ENCODE assay signal across 11 cellular contexts in genomic region chr19:17183271-17183757, GRCh38. TPM values are rescaled to one million over a fixed set of nuclear protein-coding genes. Genes with fewer than 3 reads are reported as not detected.
DNase-seq lines count a peak whose midpoint lies in the region; ATAC-seq, FAIRE-seq and TF ChIP-seq lines count a peak whose summit lies in the region.
"Had no signal": no experiment of that assay in that cellular context is flagged by ENCODE, and none has a peak within 500 bp of the region (broad histone marks: within the 10 kb centered on the region; RNA-seq: fewer than 3 reads in every experiment).

No MANE protein-coding gene starts in this region.

- no peaks in the 10 kb centered on the region for H3K9me3 Mint-ChIP-seq in activated naive CD8-positive, alpha-beta T cell (ENCODE audit: low read depth)

- H3K4me1 Mint-ChIP-seq in activated naive CD8-positive, alpha-beta T cell (ENCODE audit: low read depth) = peaks cover 21% of the 10 kb centered on the region

- no peak for ATAC-seq in GM21825 (IDR thresholded peaks at IDR 0.05; ENCODE audit: unreplicated experiment)

- FAIRE-seq in GM12891 (lab: Jason Lieb, UNC) = peak; percentile 96
- FAIRE-seq: endometrium, islet of Langerhans had no signal

- H3K9me3 ChIP-seq in Peyer's patch (no peaks in the 10 kb centered on the region), spleen (no peaks in the 10 kb centered on the region)

- no peak for TF ChIP-seq CTCF in Peyer's patch (IDR thresholded peaks at IDR 0.05)
- no peak for TF ChIP-seq CTCF in spleen (IDR thresholded peaks at IDR 0.05 in 8 of 11, conservative IDR thresholded peaks at IDR 0.05 in 3 of 11)

- H3K4me1 ChIP-seq in Peyer's patch (peaks cover 0 to 5% (median 4%) of the 10 kb centered on the region in 4 donors), spleen (peaks cover 0 to 42% (median 27%) of the 10 kb centered on the region in 6 donors)

- peak overlapping the region; percentile 98 for H3K27ac Mint-ChIP-seq in activated naive CD8-positive, alpha-beta T cell

- H3K4me3 Mint-ChIP-seq in activated naive CD8-positive, alpha-beta T cell = peak overlapping the region; percentile 83

- intact Hi-C loops in spleen (cut with DNase I; ENCODE audit: low total_unique reads) = no loop called here

- H3K27me3 ChIP-seq in Peyer's patch = no peaks in the 10 kb centered on the region
- H3K27me3 ChIP-seq in spleen (replicated peaks in 1 of 7) = no peaks in the 10 kb centered on the region

- TF ChIP-seq POLR2A in GM12891 (IDR thresholded peaks at IDR 0.05; ENCODE audit: low read depth, low read length) (no peak; the same call in 1 of the 2 replicates), Peyer's patch (IDR thresholded peaks at IDR 0.05) (no peak), spleen (IDR thresholded peaks at IDR 0.05) (no peak)

- H3K36me3 ChIP-seq in Peyer's patch (peaks cover 0 to 74% (median 0%) of the 10 kb centered on the region in 3 donors), spleen (peaks cover 0 to 100% (median 76%) of the 10 kb centered on the region in 6 donors)

- H3K27ac ChIP-seq in Peyer's patch (peak overlapping the region in 3 of 4 donors; percentile 42 to 81 (median 54)), spleen (peak overlapping the region; percentile 71 to 86 (median 81))

- DNase-seq in GM12891 (ENCODE audit: insufficient read length, low spot score) (no peak), Peyer's patch (peak in 1 of 3 donors; percentile 31), spleen (peak; percentile 85), hypothalamus (lab: John Stamatoyannopoulos, UW) (no peak), amygdala (lab: John Stamatoyannopoulos, UW) (no peak), epidermal melanocyte (ENCODE audit: insufficient read length, low spot score) (no peak)
- DNase-seq: MM.1S had no signal

- H3K27me3 Mint-ChIP-seq in activated naive CD8-positive, alpha-beta T cell = no peaks in the 10 kb centered on the region

- H3K4me3 ChIP-seq in Peyer's patch (peak overlapping the region in 1 of 4 donors; percentile 33), spleen (peak overlapping the region in 5 of 8 donors; percentile 16 to 52 (median 20))

- 26 to 48% (median 38%) methylated on average over 14 of the region's 14 CpGs for WGBS in spleen, 5 donors

- no peaks in the 10 kb centered on the region for H3K36me3 Mint-ChIP-seq in activated naive CD8-positive, alpha-beta T cell

TF ChIP-seq in GM12891, 5 proteins besides CTCF, POLR2A, EP300 and RAD21:
- TF ChIP-seq PAX5 (IDR thresholded peaks at IDR 0.05; ENCODE audit: insufficient read depth, low read length, severe bottlenecking) = no peak
- TF ChIP-seq POLR2AphosphoS5 (IDR thresholded peaks at IDR 0.05; ENCODE audit: low read depth, low read length) = no peak
- no peak for TF ChIP-seq SPI1 (IDR thresholded peaks at IDR 0.05; ENCODE audit: low read depth, low read length)
- no peak for TF ChIP-seq POU2F2 (IDR thresholded peaks at IDR 0.05; ENCODE audit: low read depth, low read length)
- no peak for TF ChIP-seq TAF1 (IDR thresholded peaks at IDR 0.05; ENCODE audit: low read depth, low read length)

RNA-seq across cellular contexts. Expression of gene USE1, which starts 31.8 kb away (rescaled TPM):
- 30.4 TPM for polyA plus RNA-seq in GM12891 (2012; ENCODE audit: low read depth, missing spikeins)
- total RNA-seq in Peyer's patch (10 to 100 TPM in 3 of 4 donors, 1 to 10 TPM in 1; 7.7 to 13.6 (median 11.2) TPM), spleen (10 to 100 TPM; 17.2 to 30.4 (median 25.9) TPM)
- polyA plus RNA-seq in spleen = 10 to 100 TPM; 65.1 to 74.4 (median 65.4) TPM

RNA-seq across cellular contexts. Expression of gene OCEL1, which starts 42.7 kb away (rescaled TPM):
- polyA plus RNA-seq in GM12891 (2012; ENCODE audit: low read depth, missing spikeins) = 10.6 TPM
- 10 to 100 TPM in 3 of 4 donors, 1 to 10 TPM in 1; 8.3 to 38.5 (median 30.8) TPM for total RNA-seq in Peyer's patch
- total RNA-seq in spleen = 10 to 100 TPM in 6 of 7 donors, 1 to 10 TPM in 1; 7.7 to 28.6 (median 25.4) TPM
- 10 to 100 TPM; 20.4 to 31.8 (median 24.3) TPM for polyA plus RNA-seq in spleen
